In the genomic region with DNA sequence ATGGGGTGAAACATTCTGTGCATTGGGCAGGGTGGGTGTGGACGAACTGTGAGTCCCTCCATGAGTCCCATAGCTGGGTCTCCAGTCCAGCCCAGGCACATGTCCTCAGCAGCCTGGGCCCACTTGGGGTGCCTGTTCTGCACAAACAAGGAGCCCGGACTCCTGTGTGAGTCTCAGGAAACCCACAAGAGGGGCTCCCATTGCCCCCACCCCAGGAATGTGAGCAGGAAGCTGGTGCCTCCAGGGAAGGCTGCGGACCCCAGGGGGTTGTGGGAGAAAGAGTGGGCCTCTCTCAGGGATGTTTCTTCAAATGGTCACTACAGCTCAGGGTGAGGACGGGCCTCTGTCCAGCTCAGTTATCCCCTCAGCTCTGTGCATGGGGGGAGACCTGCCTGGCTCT, we compare ENCODE assay signal across 15 cellular contexts. TPM values are rescaled to one million over a fixed set of nuclear protein-coding genes. Genes with fewer than 3 reads are reported as not detected.
DNase-seq lines count a peak whose midpoint lies in the region; ATAC-seq and TF ChIP-seq lines count a peak whose summit lies in the region.
"Not testable (repeated sequence)": the region's sequence is repeated elsewhere in the genome, so short reads cannot be mapped to it uniquely, and the experiment has no call there.
"Had no signal": no experiment of that assay in that cellular context is flagged by ENCODE, and none has a peak within 500 bp of the region (broad histone marks: within the 10 kb centered on the region; RNA-seq: fewer than 3 reads in every experiment).

No MANE protein-coding gene starts in this region.

- H2AFZ ChIP-seq in neuronal stem cell (ENCODE audit: low read length) = not testable (repeated sequence)

- peak; percentile 42 for DNase-seq in H7
- not testable (repeated sequence) for DNase-seq in WTC11 (ENCODE audit: low spot score); neuronal stem cell (ENCODE audit: low spot score); type B pancreatic cell (ENCODE audit: extremely low spot score, unreplicated experiment)
- DNase-seq in endodermal cell = peak; percentile 74
- DNase-seq in islet precursor cell = peak; percentile 52

- POLR2A ChIA-PET in WTC11 (lab: Charles Lee) = not testable (repeated sequence)

- not testable (repeated sequence) for H3K23ac ChIP-seq in neuronal stem cell (ENCODE audit: low read depth, low read length, poor library complexity)

- H3K4me1 Mint-ChIP-seq in WTC11 = peaks cover 13% of the 10 kb centered on the region; the same call in 1 of the 2 replicates
- not testable (repeated sequence) for H3K4me1 Mint-ChIP-seq in endodermal cell
- peaks cover 21% of the 10 kb centered on the region for H3K4me1 Mint-ChIP-seq in type B pancreatic cell (ENCODE audit: unreplicated experiment)

- H3K27me3 ChIP-seq in BLaER1; H7 (ENCODE audit: control insufficient read depth, insufficient read depth, low read length); endodermal cell (ENCODE audit: control insufficient read depth, insufficient read depth, low read length, poor library complexity, severe bottlenecking); neuronal stem cell (ENCODE audit: control insufficient read depth in 3 of 3, insufficient read depth in 3 of 3, low read depth in 1 of 3, low read length in 3 of 3): not testable (repeated sequence)

- not testable (repeated sequence) for H3K4me3 Mint-ChIP-seq in WTC11, endodermal cell, type B pancreatic cell

- WGBS in endodermal cell (ENCODE audit: insufficient coverage in 1 of 2, insufficient read length in 1 of 2), 2 experiments = 67 to 88% methylated on average over 1 to 4 of the region's 4 CpGs
- no CpG with 5 or more reads among the region's 4 CpGs for WGBS in neuronal stem cell (ENCODE audit: extremely low coverage in 2 of 2, insufficient read length in 2 of 2, insufficient replicate concordance in 1 of 2), 2 donors

- H4K91ac ChIP-seq in neuronal stem cell (ENCODE audit: low read depth, low read length, poor library complexity) = peak overlapping the region; percentile 97

- peak overlapping the region; percentile 10 for H2BK120ac ChIP-seq in neuronal stem cell (ENCODE audit: low read depth, low read length)

- H3K36me3 Mint-ChIP-seq in WTC11; endodermal cell (ENCODE audit: low read depth); type B pancreatic cell: not testable (repeated sequence)

- peak overlapping the region; percentile 100 for H2AK5ac ChIP-seq in neuronal stem cell (ENCODE audit: low read depth, low read length)

- not testable (repeated sequence) for H3K27ac Mint-ChIP-seq in WTC11, endodermal cell
- peak overlapping the region; percentile 99 for H3K27ac Mint-ChIP-seq in type B pancreatic cell

- H3K9ac ChIP-seq in BLaER1; endodermal cell (ENCODE audit: extremely low read depth, low read length, poor library complexity, severe bottlenecking); neuronal stem cell (ENCODE audit: low read depth, low read length, poor library complexity): not testable (repeated sequence)

- peak overlapping the region; percentile 93 for H4K8ac ChIP-seq in neuronal stem cell (ENCODE audit: low read depth, low read length)

- H3K4me2 ChIP-seq in BLaER1 = peak overlapping the region; percentile 37
- H3K4me2 ChIP-seq in neuronal stem cell (ENCODE audit: insufficient read depth, low read length, poor library complexity, severe bottlenecking) = not testable (repeated sequence)

- peak overlapping the region; percentile 46 for H2BK12ac ChIP-seq in neuronal stem cell (ENCODE audit: low read length)

- not testable (repeated sequence) for H4K20me1 ChIP-seq in BLaER1

- H3K18ac ChIP-seq in neuronal stem cell (ENCODE audit: low read length) = peak overlapping the region; percentile 83

- H3K36me3 ChIP-seq in BLaER1; H7 (replicated peaks; ENCODE audit: control insufficient read depth, insufficient read depth, low read length); endodermal cell (ENCODE audit: control insufficient read depth, insufficient read depth, low read length); neuronal stem cell (replicated peaks in 1 of 2; ENCODE audit: control insufficient read depth in 2 of 2, insufficient read depth in 2 of 2, low read length in 2 of 2): not testable (repeated sequence)

- H2BK15ac ChIP-seq in neuronal stem cell (ENCODE audit: low read length) = peak overlapping the region; percentile 40

- not testable (repeated sequence) for ATAC-seq in WTC11

- H3K27me3 Mint-ChIP-seq in WTC11 (ENCODE audit: low read depth); endodermal cell (ENCODE audit: insufficient read depth): not testable (repeated sequence)
- peaks cover 15% of the 10 kb centered on the region for H3K27me3 Mint-ChIP-seq in type B pancreatic cell

- TF ChIP-seq CTCF in WTC11 (IDR thresholded peaks at IDR 0.05); endodermal cell (conservative IDR thresholded peaks at IDR 0.05); type B pancreatic cell (conservative IDR thresholded peaks at IDR 0.05): not testable (repeated sequence)

- not testable (repeated sequence) for H2BK5ac ChIP-seq in neuronal stem cell (ENCODE audit: low read length)

- not testable (repeated sequence) for H3K9me3 Mint-ChIP-seq in WTC11, endodermal cell, type B pancreatic cell

- CTCF ChIA-PET in WTC11 (lab: Charles Lee) = interaction anchor here (0.6 to 2.7 kb wide), 6 partner anchors 11 to 72 kb away, joined by 3 to 7 read pairs (median 3); no protein-coding TSS in a partner anchor

- H3K4me1 ChIP-seq in BLaER1 (peaks cover 10% of the 10 kb centered on the region), neuronal stem cell (ENCODE audit: control insufficient read depth in 2 of 2, insufficient read depth in 1 of 2, low read depth in 1 of 2, low read length in 2 of 2) (peaks cover 0 to 11% of the 10 kb centered on the region in 2 donors)
- H3K4me1 ChIP-seq in endodermal cell (ENCODE audit: control insufficient read depth, insufficient read depth, low read length) = not testable (repeated sequence)

- not testable (repeated sequence) for H3K27ac ChIP-seq in BLaER1; endodermal cell (ENCODE audit: low read depth, low read length); neuronal stem cell (replicated peaks; ENCODE audit: low read length)

- not testable (repeated sequence) for H3K4ac ChIP-seq in neuronal stem cell (ENCODE audit: low read length)

- H3K79me1 ChIP-seq in neuronal stem cell (ENCODE audit: low read depth, low read length) = not testable (repeated sequence)

- H3K4me3 ChIP-seq in BLaER1; H7 (ENCODE audit: insufficient read depth, low read depth, low read length); endodermal cell (ENCODE audit: low read length); neuronal stem cell (ENCODE audit: low read length in 2 of 2): not testable (repeated sequence)

- H3K9me3 ChIP-seq in BLaER1; endodermal cell (ENCODE audit: control insufficient read depth, low read length); neuronal stem cell (replicated peaks in 1 of 2; ENCODE audit: control insufficient read depth in 2 of 2, insufficient read depth in 1 of 2, low read depth in 1 of 2, low read length in 2 of 2): not testable (repeated sequence)

- not testable (repeated sequence) for H3K14ac ChIP-seq in neuronal stem cell (ENCODE audit: low read length)

TF ChIP-seq in WTC11, 78 proteins besides CTCF, POLR2A, EP300 and RAD21:
- TF ChIP-seq TEAD4 (CRISPR knock-in tag; IDR thresholded peaks at IDR 0.05) (peak; percentile 81; the same call in 1 of the 2 replicates), TEAD1 (CRISPR knock-in tag; IDR thresholded peaks at IDR 0.05) (peak; percentile 78; the same call in 1 of the 2 replicates)

RNA-seq across cellular contexts. Expression of gene KRT16, which starts 3.9 kb away (rescaled TPM):
- not detected in 2 replicates for total RNA-seq in H7 (2014; rRNA removed; shearing (Covaris generic))
- total RNA-seq in WTC11 (2021) (not detected in 3 replicates), endodermal cell (not detected), type B pancreatic cell (ENCODE audit: low replicate concordance) (1.5 and 9.2 TPM in 2 replicates)
- not detected for polyA plus RNA-seq in endodermal cell (2013, experiment 1 of 2)
- not detected for polyA plus RNA-seq in endodermal cell (2013, experiment 2 of 2)
- polyA plus RNA-seq in neuronal stem cell (2013, experiment 1 of 2) = not detected
- polyA plus RNA-seq in neuronal stem cell (2013, experiment 2 of 2) = 0.03 TPM
- total RNA-seq: CD4-positive, CD25-positive, alpha-beta regulatory T cell; CD8-positive, alpha-beta memory T cell; G401; GM12878 had no signal
- polyA plus RNA-seq: CD4-positive, CD25-positive, alpha-beta regulatory T cell; CD8-positive, alpha-beta memory T cell had no signal

RNA-seq across cellular contexts. Expression of gene KRT17, which starts 7.9 kb away (rescaled TPM):
- total RNA-seq in H7 (2014; rRNA removed; shearing (Covaris generic)) = 0.07 TPM in 1 of 2 replicates, not detected in the other
- total RNA-seq in WTC11 (2021) (0.53 to 1.5 TPM (median 0.92 TPM) in 3 replicates), endodermal cell (not detected), type B pancreatic cell (ENCODE audit: low replicate concordance) (512 and 3,327 TPM in 2 replicates)
- 0.36 TPM for polyA plus RNA-seq in endodermal cell (2013, experiment 1 of 2)
- 0.62 TPM for polyA plus RNA-seq in endodermal cell (2013, experiment 2 of 2)
- polyA plus RNA-seq in neuronal stem cell (2013, experiment 1 of 2) = 0.07 TPM
- polyA plus RNA-seq in neuronal stem cell (2013, experiment 2 of 2) = 0.03 TPM
- total RNA-seq: CD4-positive, CD25-positive, alpha-beta regulatory T cell; G401 had no signal
- polyA plus RNA-seq: CD4-positive, CD25-positive, alpha-beta regulatory T cell; CD8-positive, alpha-beta memory T cell had no signal

RNA-seq across cellular contexts. Expression of gene KRT14, which starts 29.8 kb away (rescaled TPM):
- total RNA-seq in H7 (2014; rRNA removed; shearing (Covaris generic)) = not detected in 2 replicates
- total RNA-seq in WTC11 (2021) = not detected in 3 replicates
- total RNA-seq in endodermal cell = not detected
- not detected for polyA plus RNA-seq in endodermal cell (2013, experiment 1 of 2)
- polyA plus RNA-seq in endodermal cell (2013, experiment 2 of 2) = not detected
- not detected for polyA plus RNA-seq in neuronal stem cell (2013, experiment 1 of 2)
- polyA plus RNA-seq in neuronal stem cell (2013, experiment 2 of 2) = not detected
- 0.19 and 0.64 TPM in 2 replicates for total RNA-seq in type B pancreatic cell (ENCODE audit: low replicate concordance)
- total RNA-seq: CD4-positive, CD25-positive, alpha-beta regulatory T cell; CD8-positive, alpha-beta memory T cell; G401; GM12878; H4; HT-29 had no signal
- polyA plus RNA-seq: CD4-positive, CD25-positive, alpha-beta regulatory T cell; CD8-positive, alpha-beta memory T cell had no signal

RNA-seq across cellular contexts. Expression of gene KRT9, which starts 44.6 kb away (rescaled TPM):
- total RNA-seq in H7 (2014; rRNA removed; shearing (Covaris generic)) = not detected in 2 replicates
- total RNA-seq in WTC11 (2021) = not detected in 3 replicates
- not detected for total RNA-seq in endodermal cell
- polyA plus RNA-seq in endodermal cell (2013, experiment 1 of 2) = not detected
- polyA plus RNA-seq in endodermal cell (2013, experiment 2 of 2) = not detected
- polyA plus RNA-seq in neuronal stem cell (2013, experiment 1 of 2) = not detected
- polyA plus RNA-seq in neuronal stem cell (2013, experiment 2 of 2) = not detected
- 0.85 and 7.4 TPM in 2 replicates for total RNA-seq in type B pancreatic cell (ENCODE audit: low replicate concordance)
- total RNA-seq: CD4-positive, CD25-positive, alpha-beta regulatory T cell; CD8-positive, alpha-beta memory T cell; G401; GM12878; H4; HT-29 had no signal
- polyA plus RNA-seq: A549; BJ; CD4-positive, CD25-positive, alpha-beta regulatory T cell; CD8-positive, alpha-beta memory T cell; GM12878 had no signal

Comparison
In these comparisons a context has a peak if more than half of its experiments do, and no peak if none do; other contexts are left out.
1. RNA of gene KRT17, which starts 7.9 kb away (total RNA-seq): 512 to 3,327 TPM in type B pancreatic cell; 0.53 to 1.5 TPM in WTC11, not detected in endodermal cell and 0.07 TPM in H7; every median in the first group is over 100 times any median in the second.